1 cellular context compared by ENCODE assay signal in the genomic region with DNA sequence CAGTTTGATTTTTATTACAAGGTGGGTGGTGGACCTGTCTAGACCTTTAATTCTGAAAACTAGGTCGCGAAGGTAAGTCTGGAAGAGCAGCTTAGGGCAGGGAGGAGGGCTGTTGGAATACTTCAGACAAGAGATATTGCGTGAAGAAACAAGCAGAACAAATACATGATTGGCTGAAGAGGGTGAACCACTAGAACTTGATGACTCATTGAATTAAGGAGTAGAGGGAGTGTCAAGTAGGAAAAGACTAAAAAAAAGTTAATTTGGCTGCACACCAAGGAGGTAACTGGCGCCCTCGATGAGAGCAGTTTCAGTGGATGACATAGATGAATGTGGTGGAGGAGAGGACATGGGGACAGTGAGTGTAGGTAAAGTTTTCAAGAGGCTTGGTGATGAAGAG.
TF ChIP-seq lines count a peak whose summit lies in the region.

No MANE protein-coding gene starts in this region.

TF ChIP-seq in K562, 482 proteins besides CTCF, POLR2A, EP300 and RAD21 (continued from another document and continues in another):
- TF ChIP-seq MAFK (IDR thresholded peaks at IDR 0.05; ENCODE audit: low read length) (peak; percentile 34; the same call in 1 of the 2 replicates), SP1 (CRISPR knock-in tag; IDR thresholded peaks at IDR 0.05) (no peak), TARDBP (IDR thresholded peaks at IDR 0.05) (no peak), GATA2 (CRISPR knock-in tag; IDR thresholded peaks at IDR 0.05) (no peak), FOXK1 (CRISPR knock-in tag; IDR thresholded peaks at IDR 0.05; ENCODE audit: borderline replicate concordance) (no peak), ELF4 (CRISPR knock-in tag; IDR thresholded peaks at IDR 0.05) (0 out of 2 replicates have a peak, but pooled peaks have one; percentile 22), ZNF316 (IDR thresholded peaks at IDR 0.05) (peak; percentile 93), ZNF79 (CRISPR knock-in tag; IDR thresholded peaks at IDR 0.05; ENCODE audit: low read depth) (no peak), KHSRP (IDR thresholded peaks at IDR 0.05) (no peak), ZNF445 (CRISPR knock-in tag; IDR thresholded peaks at IDR 0.05; ENCODE audit: low read depth) (no peak), FOSL1 (tag; conservative IDR thresholded peaks at IDR 0.05) (peak; percentile 56), TAF1 (IDR thresholded peaks at IDR 0.05; ENCODE audit: control insufficient read depth, extremely low read depth, insufficient read depth, low read length, severe bottlenecking) (no peak), BCL6 (CRISPR knock-in tag; IDR thresholded peaks at IDR 0.05) (no peak), TCF7 (IDR thresholded peaks at IDR 0.05; ENCODE audit: borderline replicate concordance) (no peak), RBFOX2 (IDR thresholded peaks at IDR 0.05; ENCODE audit: low read depth, low read length) (no peak), PML (IDR thresholded peaks at IDR 0.05; ENCODE audit: low read length) (no peak), ZNF449 (CRISPR knock-in tag; IDR thresholded peaks at IDR 0.05) (no peak), ZNF24 (IDR thresholded peaks at IDR 0.05) (no peak), RFX1 (IDR thresholded peaks at IDR 0.05) (no peak), ATF3 (IDR thresholded peaks at IDR 0.05) (peak; percentile 68), ATF3 (CRISPR knock-in tag; conservative IDR thresholded peaks at IDR 0.05) (no peak), PHF21A (IDR thresholded peaks at IDR 0.05; ENCODE audit: borderline replicate concordance, low read depth) (no peak), ATF1 (CRISPR knock-in tag; IDR thresholded peaks at IDR 0.05) (no peak), ATF1 (tag; IDR thresholded peaks at IDR 0.05) (peak; percentile 35; the same call in 1 of the 2 replicates), FOXJ2 (tag; IDR thresholded peaks at IDR 0.05) (no peak), MYC (IDR thresholded peaks at IDR 0.05; ENCODE audit: low read depth, low read length) (no peak), MYC (CRISPR knock-in tag; IDR thresholded peaks at IDR 0.05; ENCODE audit: borderline replicate concordance, low read depth) (no peak), SMARCA4 (IDR thresholded peaks at IDR 0.05) (no peak), FOXJ3 (CRISPR knock-in tag; IDR thresholded peaks at IDR 0.05) (no peak), ZNF239 (CRISPR knock-in tag; IDR thresholded peaks at IDR 0.05) (no peak), CREM (IDR thresholded peaks at IDR 0.05; ENCODE audit: low read depth) (no peak), BRCA1 (IDR thresholded peaks at IDR 0.05) (no peak), BRCA1 (CRISPR knock-in tag; IDR thresholded peaks at IDR 0.05) (no peak), ZNF696 (CRISPR knock-in tag; conservative IDR thresholded peaks at IDR 0.05) (no peak), ZNF77 (CRISPR knock-in tag; IDR thresholded peaks at IDR 0.05) (no peak), THRAP3 (IDR thresholded peaks at IDR 0.05; ENCODE audit: borderline replicate concordance) (no peak), ZNF644 (tag; IDR thresholded peaks at IDR 0.05; ENCODE audit: low read depth) (no peak), ATF6 (CRISPR knock-in tag; IDR thresholded peaks at IDR 0.05) (no peak), MAFG (tag; conservative IDR thresholded peaks at IDR 0.05) (peak; percentile 94), TBL1XR1 (IDR thresholded peaks at IDR 0.05; ENCODE audit: low read length in 2 of 2) (no peak), THRB (CRISPR knock-in tag; conservative IDR thresholded peaks at IDR 0.05) (no peak), ZNF609 (CRISPR knock-in tag; IDR thresholded peaks at IDR 0.05; ENCODE audit: borderline replicate concordance) (no peak), ZNF431 (CRISPR knock-in tag; IDR thresholded peaks at IDR 0.05) (no peak), KLF16 (IDR thresholded peaks at IDR 0.05) (no peak), JUND (IDR thresholded peaks at IDR 0.05; ENCODE audit: borderline replicate concordance, low read depth, low read length) (no peak; the same call in 1 of the 2 replicates), JUND (tag; IDR thresholded peaks at IDR 0.05; ENCODE audit: borderline replicate concordance, low read depth, low read length) (peak; percentile 62; the same call in 1 of the 3 replicates), C11orf30 (IDR thresholded peaks at IDR 0.05; ENCODE audit: low read depth) (peak; percentile 89), NFE2L1 (tag; IDR thresholded peaks at IDR 0.05; ENCODE audit: borderline replicate concordance, low read depth) (no peak), RCOR1 (IDR thresholded peaks at IDR 0.05; ENCODE audit: borderline replicate concordance in 1 of 2, low read depth in 2 of 2, low read length in 2 of 2) (no peak), CCNT2 (IDR thresholded peaks at IDR 0.05; ENCODE audit: borderline replicate concordance, extremely low read depth, insufficient read length, low read depth, low read length) (no peak), ZNF707 (CRISPR knock-in tag; conservative IDR thresholded peaks at IDR 0.05) (no peak), ZNF124 (CRISPR knock-in tag; IDR thresholded peaks at IDR 0.05) (no peak), KAT2B (IDR thresholded peaks at IDR 0.05; ENCODE audit: low read depth, low read length) (no peak)
- TF ChIP-seq, protein P1, sequence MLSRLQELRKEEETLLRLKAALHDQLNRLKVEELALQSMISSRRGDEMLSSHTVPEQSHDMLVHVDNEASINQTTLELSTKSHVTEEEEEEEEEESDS (CRISPR knock-in tag; IDR thresholded peaks at IDR 0.05): no peak
- TF ChIP-seq, protein P2, sequence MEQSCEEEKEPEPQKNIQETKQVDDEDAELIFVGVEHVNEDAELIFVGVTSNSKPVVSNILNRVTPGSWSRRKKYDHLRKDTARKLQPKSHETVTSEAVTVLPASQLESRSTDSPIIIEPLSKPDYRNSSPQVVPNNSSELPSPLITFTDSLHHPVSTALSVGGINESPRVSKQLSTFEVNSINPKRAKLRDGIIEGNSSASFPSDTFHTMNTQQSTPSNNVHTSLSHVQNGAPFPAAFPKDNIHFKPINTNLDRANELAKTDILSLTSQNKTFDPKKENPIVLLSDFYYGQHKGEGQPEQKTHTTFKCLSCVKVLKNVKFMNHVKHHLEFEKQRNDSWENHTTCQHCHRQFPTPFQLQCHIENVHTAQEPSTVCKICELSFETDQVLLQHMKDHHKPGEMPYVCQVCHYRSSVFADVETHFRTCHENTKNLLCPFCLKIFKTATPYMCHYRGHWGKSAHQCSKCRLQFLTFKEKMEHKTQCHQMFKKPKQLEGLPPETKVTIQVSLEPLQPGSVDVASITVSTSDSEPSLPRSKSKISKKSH (CRISPR knock-in tag; IDR thresholded peaks at IDR 0.05): no peak
- TF ChIP-seq, protein P3, sequence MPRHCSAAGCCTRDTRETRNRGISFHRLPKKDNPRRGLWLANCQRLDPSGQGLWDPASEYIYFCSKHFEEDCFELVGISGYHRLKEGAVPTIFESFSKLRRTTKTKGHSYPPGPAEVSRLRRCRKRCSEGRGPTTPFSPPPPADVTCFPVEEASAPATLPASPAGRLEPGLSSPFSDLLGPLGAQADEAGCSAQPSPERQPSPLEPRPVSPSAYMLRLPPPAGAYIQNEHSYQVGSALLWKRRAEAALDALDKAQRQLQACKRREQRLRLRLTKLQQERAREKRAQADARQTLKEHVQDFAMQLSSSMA (CRISPR knock-in tag; IDR thresholded peaks at IDR 0.05): no peak
